Comparison of ENCODE assay signal across 27 cellular contexts in genomic region chr11:32888805-32889204, GRCh38. TPM values are rescaled to one million over a fixed set of nuclear protein-coding genes. Genes with fewer than 3 reads are reported as not detected.
A peak's percentile ranks its signal among the peaks of the same experiment; 100 is the strongest.
DNase-seq lines count a peak whose midpoint lies in the region; ATAC-seq, FAIRE-seq and TF ChIP-seq lines count a peak whose summit lies in the region.
"Had no signal": no experiment of that assay in that cellular context is flagged by ENCODE, and none has a peak within 500 bp of the region (broad histone marks: within the 10 kb centered on the region; RNA-seq: fewer than 3 reads in every experiment).

No MANE protein-coding gene starts in this region.

- peaks cover 21% of the 10 kb centered on the region for H3K9me3 Mint-ChIP-seq in WTC11
- H3K9me3 Mint-ChIP-seq: activated naive CD4-positive, alpha-beta T cell treated with anti-CD3 and anti-CD28 coated beads, Interleukin-2, amount 50 U/mL, for 24 hours; activated T-helper 1 cell treated with anti-CD3 and anti-CD28 coated beads, Interleukin-12 subunit alpha, Interleukin-12 subunit beta, Interleukin-2, Interleukin-4 antibody, amounts not matched to agents 30 ng/mL and 10 ng/mL and 1 ng/mL, durations not matched to agents 14 hours and 24 hours and 36 hours; immature natural killer cell; stimulated activated naive B cell treated with anti-CD40 and anti-IgM and Interleukin-4, amounts not matched to agents 10 μg/mL and 1 μg/mL and 100 μg/mL, for 72 hours had no signal

- H3K27me3 ChIP-seq in thyroid gland, result no peaks in the 10 kb centered on the region
- H3K27me3 ChIP-seq: BE2C, esophagus muscularis mucosa, heart right ventricle, MG63 had no signal

- H3K4me3 Mint-ChIP-seq in T-helper 17 cell, result no peak overlapping the region
- no peak overlapping the region for H3K4me3 Mint-ChIP-seq in WTC11
- H3K4me3 Mint-ChIP-seq: activated CD4-positive, alpha-beta T cell treated with anti-CD3 and anti-CD28 coated beads for 36 hours; activated naive CD4-positive, alpha-beta T cell treated with anti-CD3 and anti-CD28 coated beads, Interleukin-2, amount 50 U/mL, for 24 hours; activated T-helper 1 cell treated with anti-CD3 and anti-CD28 coated beads, Interleukin-12 subunit alpha, Interleukin-12 subunit beta, Interleukin-2, Interleukin-4 antibody, amounts not matched to agents 30 ng/mL and 10 ng/mL and 1 ng/mL, durations not matched to agents 14 hours and 24 hours and 36 hours; immature natural killer cell; stimulated activated naive B cell treated with anti-CD40 and anti-IgM and Interleukin-4, amounts not matched to agents 10 μg/mL and 1 μg/mL and 100 μg/mL, for 72 hours had no signal

- no peak for ATAC-seq in T-helper 17 cell
- ATAC-seq in WTC11, result no peak
- ATAC-seq: activated CD4-positive, alpha-beta T cell treated with anti-CD3 and anti-CD28 coated beads for 36 hours; heart right ventricle; left ventricle myocardium superior; stimulated activated naive B cell treated with anti-CD40 and anti-IgM and Interleukin-4, amounts not matched to agents 10 μg/mL and 1 μg/mL and 100 μg/mL, for 72 hours had no signal

- CTCF ChIA-PET in WTC11 (lab: Charles Lee), result no interaction called here

- no peak for FAIRE-seq in HTR-8/SVneo (lab: Jason Lieb, UNC)
- FAIRE-seq: colon, GM12892, small intestine, TTC549 had no signal

- H3K4me1 Mint-ChIP-seq in T-helper 17 cell (peaks cover 7% of the 10 kb centered on the region), WTC11 (peaks cover 44% of the 10 kb centered on the region)

- POLR2A ChIA-PET in WTC11 (lab: Charles Lee), result no interaction called here

- TF ChIP-seq CTCF in thyroid gland (IDR thresholded peaks at IDR 0.05) (no peak), WTC11 (IDR thresholded peaks at IDR 0.05) (no peak)

- H3K9me3 ChIP-seq in thyroid gland (no peaks in the 10 kb centered on the region), T-helper 17 cell (ENCODE audit: control insufficient read depth, low read length, poor library complexity, severe bottlenecking) (no peaks in the 10 kb centered on the region)
- H3K9me3 ChIP-seq: BE2C, esophagus muscularis mucosa, heart right ventricle, MG63, prostate gland had no signal

- H3K36me3 ChIP-seq in thyroid gland, result no peaks in the 10 kb centered on the region
- H3K36me3 ChIP-seq: BE2C, esophagus muscularis mucosa, heart right ventricle, MG63, prostate gland had no signal

- no peaks in the 10 kb centered on the region for H3K27me3 Mint-ChIP-seq in T-helper 17 cell
- no peaks in the 10 kb centered on the region for H3K27me3 Mint-ChIP-seq in WTC11 (ENCODE audit: low read depth)
- H3K27me3 Mint-ChIP-seq: activated CD4-positive, alpha-beta T cell treated with anti-CD3 and anti-CD28 coated beads for 36 hours; activated naive CD4-positive, alpha-beta T cell treated with anti-CD3 and anti-CD28 coated beads, Interleukin-2, amount 50 U/mL, for 24 hours; stimulated activated naive B cell treated with anti-CD40 and anti-IgM and Interleukin-4, amounts not matched to agents 10 μg/mL and 1 μg/mL and 100 μg/mL, for 72 hours had no signal

- TF ChIP-seq POLR2A in thyroid gland (IDR thresholded peaks at IDR 0.05), result no peak

- intact Hi-C loops in thyroid gland (cut with DNase I), result no loop called here

- H3K4me3 ChIP-seq in thyroid gland (replicated peaks in 1 of 3), result no peak overlapping the region
- H3K4me3 ChIP-seq: esophagus muscularis mucosa, heart right ventricle, MG63, prostate gland had no signal

- DNase-seq in EH (ENCODE audit: low read depth) (peak; percentile 79), RPMI7951 (ENCODE audit: low read depth) (peak; percentile 6), fibroblast of gingiva (ENCODE audit: low read depth) (peak; percentile 56), non-pigmented ciliary epithelial cell (ENCODE audit: low read depth) (peak; percentile 62), thyroid gland (no peak), T-helper 17 cell (no peak), HTR-8/SVneo (ENCODE audit: insufficient read length, low spot score) (no peak), WTC11 (ENCODE audit: low spot score) (no peak)
- DNase-seq: activated CD4-positive, alpha-beta T cell treated with anti-CD3 and anti-CD28 coated beads for 36 hours; BE2C; effector memory CD4-positive, alpha-beta T cell; heart right ventricle; immature natural killer cell; left ventricle myocardium superior; MG63; NCI-H1417; NCI-H2107; small intestine; stimulated activated naive B cell treated with anti-CD40 and anti-IgM and Interleukin-4, amounts not matched to agents 10 μg/mL and 1 μg/mL and 100 μg/mL, for 72 hours had no signal

- no peak overlapping the region for H3K27ac ChIP-seq in thyroid gland
- H3K27ac ChIP-seq: esophagus muscularis mucosa, heart right ventricle, HL-60, prostate gland had no signal

- H3K36me3 Mint-ChIP-seq in T-helper 17 cell (ENCODE audit: low read depth) (no peaks in the 10 kb centered on the region), WTC11 (peaks cover 27% of the 10 kb centered on the region)
- H3K36me3 Mint-ChIP-seq: activated naive CD4-positive, alpha-beta T cell treated with anti-CD3 and anti-CD28 coated beads, Interleukin-2, amount 50 U/mL, for 24 hours; immature natural killer cell had no signal

- H3K27ac Mint-ChIP-seq in T-helper 17 cell (no peak overlapping the region), WTC11 (no peak overlapping the region; the same call in 1 of the 2 replicates)
- H3K27ac Mint-ChIP-seq: activated CD4-positive, alpha-beta T cell treated with anti-CD3 and anti-CD28 coated beads for 36 hours; activated naive CD4-positive, alpha-beta T cell treated with anti-CD3 and anti-CD28 coated beads, Interleukin-2, amount 50 U/mL, for 24 hours; activated T-helper 1 cell treated with anti-CD3 and anti-CD28 coated beads, Interleukin-12 subunit alpha, Interleukin-12 subunit beta, Interleukin-2, Interleukin-4 antibody, amounts not matched to agents 30 ng/mL and 10 ng/mL and 1 ng/mL, durations not matched to agents 14 hours and 24 hours and 36 hours; immature natural killer cell; stimulated activated naive B cell treated with anti-CD40 and anti-IgM and Interleukin-4, amounts not matched to agents 10 μg/mL and 1 μg/mL and 100 μg/mL, for 72 hours had no signal

- H3K4me1 ChIP-seq in thyroid gland, result peaks cover 5 to 8% of the 10 kb centered on the region in 2 donors
- H3K4me1 ChIP-seq: BE2C, prostate gland had no signal

TF ChIP-seq in WTC11, 78 proteins besides CTCF, POLR2A, EP300 and RAD21 (continues in another document):
- no peak for TF ChIP-seq ESRRA (CRISPR knock-in tag; IDR thresholded peaks at IDR 0.05; ENCODE audit: borderline replicate concordance)
- TF ChIP-seq MXD4 (CRISPR knock-in tag; IDR thresholded peaks at IDR 0.05; ENCODE audit: borderline replicate concordance), result no peak
- no peak for TF ChIP-seq USF2 (CRISPR knock-in tag; IDR thresholded peaks at IDR 0.05)
- no peak for TF ChIP-seq ZMAT4 (CRISPR knock-in tag; IDR thresholded peaks at IDR 0.05)
- no peak for TF ChIP-seq PREB (CRISPR knock-in tag; IDR thresholded peaks at IDR 0.05; ENCODE audit: borderline replicate concordance)
- TF ChIP-seq ZNF396 (CRISPR knock-in tag; IDR thresholded peaks at IDR 0.05; ENCODE audit: borderline replicate concordance), result no peak
- no peak for TF ChIP-seq ELF4 (CRISPR knock-in tag; IDR thresholded peaks at IDR 0.05; ENCODE audit: low read depth)
- no peak for TF ChIP-seq MYBL2 (CRISPR knock-in tag; IDR thresholded peaks at IDR 0.05)
- no peak for TF ChIP-seq RELA (CRISPR knock-in tag; IDR thresholded peaks at IDR 0.05; ENCODE audit: borderline replicate concordance)
- TF ChIP-seq GRHL2 (CRISPR knock-in tag; IDR thresholded peaks at IDR 0.05; ENCODE audit: insufficient replicate concordance, severe bottlenecking), result no peak
- no peak for TF ChIP-seq KAT7 (CRISPR knock-in tag; IDR thresholded peaks at IDR 0.05; ENCODE audit: borderline replicate concordance)
- TF ChIP-seq ZNF416 (CRISPR knock-in tag; IDR thresholded peaks at IDR 0.05), result no peak
- TF ChIP-seq HMGA2 (CRISPR knock-in tag; IDR thresholded peaks at IDR 0.05), result no peak
- TF ChIP-seq ZBTB43 (CRISPR knock-in tag; IDR thresholded peaks at IDR 0.05), result no peak

RNA-seq across cellular contexts. Expression of gene QSER1, which starts 3.8 kb away (rescaled TPM):
- 19.2 and 21.4 TPM in 2 replicates for total RNA-seq in RPMI7951 (2014; rRNA removed; shearing (Covaris generic))
- 10 to 100 TPM; 35.5 to 59.9 (median 42.6) TPM for total RNA-seq in thyroid gland
- total RNA-seq in T-helper 17 cell, result 10 to 100 TPM in 1 of 2 donors, 1 to 10 TPM in 1; 9.4 to 12.1 TPM
- 74.0 to 84.0 TPM (median 79.3 TPM) in 3 replicates for total RNA-seq in WTC11 (2021)

RNA-seq across cellular contexts. Expression of gene PRRG4, which starts 59.1 kb away (rescaled TPM):
- total RNA-seq in RPMI7951 (2014; rRNA removed; shearing (Covaris generic)), result 0.24 and 0.49 TPM in 2 replicates
- total RNA-seq in thyroid gland, result 10 to 100 TPM; 13.4 to 20.8 (median 17.7) TPM
- total RNA-seq in T-helper 17 cell, result under 1 TPM in 1 of 2 donors, not detected in 1; 0.07 TPM
- total RNA-seq in WTC11 (2021), result 0.87 to 1.1 TPM (median 1.1 TPM) in 3 replicates

Comparison
In these comparisons a context has a peak if more than half of its experiments do, and no peak if none do; other contexts are left out.
1. DNase-seq: peak in EH (single experiment), RPMI7951 (single experiment), fibroblast of gingiva (single experiment) and non-pigmented ciliary epithelial cell (single experiment); none in thyroid gland (0 of 2), T-helper 17 cell (0 of 3), HTR-8/SVneo (single experiment) and WTC11 (single experiment).